1 cellular context compared by ENCODE assay signal in genomic region chr19:13691569-13691968, GRCh38.
TF ChIP-seq lines count a peak whose summit lies in the region.

No MANE protein-coding gene starts in this region.

TF ChIP-seq in K562, 482 proteins besides CTCF, POLR2A, EP300 and RAD21 (continued from another document):
- TF ChIP-seq, protein P1, sequence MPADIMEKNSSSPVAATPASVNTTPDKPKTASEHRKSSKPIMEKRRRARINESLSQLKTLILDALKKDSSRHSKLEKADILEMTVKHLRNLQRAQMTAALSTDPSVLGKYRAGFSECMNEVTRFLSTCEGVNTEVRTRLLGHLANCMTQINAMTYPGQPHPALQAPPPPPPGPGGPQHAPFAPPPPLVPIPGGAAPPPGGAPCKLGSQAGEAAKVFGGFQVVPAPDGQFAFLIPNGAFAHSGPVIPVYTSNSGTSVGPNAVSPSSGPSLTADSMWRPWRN (IDR thresholded peaks at IDR 0.05; ENCODE audit: low read depth) = no peak
- TF ChIP-seq TAL1 (IDR thresholded peaks at IDR 0.05) = peak; percentile 27; the same call in 1 of the 2 replicates
- TF ChIP-seq, protein P2, sequence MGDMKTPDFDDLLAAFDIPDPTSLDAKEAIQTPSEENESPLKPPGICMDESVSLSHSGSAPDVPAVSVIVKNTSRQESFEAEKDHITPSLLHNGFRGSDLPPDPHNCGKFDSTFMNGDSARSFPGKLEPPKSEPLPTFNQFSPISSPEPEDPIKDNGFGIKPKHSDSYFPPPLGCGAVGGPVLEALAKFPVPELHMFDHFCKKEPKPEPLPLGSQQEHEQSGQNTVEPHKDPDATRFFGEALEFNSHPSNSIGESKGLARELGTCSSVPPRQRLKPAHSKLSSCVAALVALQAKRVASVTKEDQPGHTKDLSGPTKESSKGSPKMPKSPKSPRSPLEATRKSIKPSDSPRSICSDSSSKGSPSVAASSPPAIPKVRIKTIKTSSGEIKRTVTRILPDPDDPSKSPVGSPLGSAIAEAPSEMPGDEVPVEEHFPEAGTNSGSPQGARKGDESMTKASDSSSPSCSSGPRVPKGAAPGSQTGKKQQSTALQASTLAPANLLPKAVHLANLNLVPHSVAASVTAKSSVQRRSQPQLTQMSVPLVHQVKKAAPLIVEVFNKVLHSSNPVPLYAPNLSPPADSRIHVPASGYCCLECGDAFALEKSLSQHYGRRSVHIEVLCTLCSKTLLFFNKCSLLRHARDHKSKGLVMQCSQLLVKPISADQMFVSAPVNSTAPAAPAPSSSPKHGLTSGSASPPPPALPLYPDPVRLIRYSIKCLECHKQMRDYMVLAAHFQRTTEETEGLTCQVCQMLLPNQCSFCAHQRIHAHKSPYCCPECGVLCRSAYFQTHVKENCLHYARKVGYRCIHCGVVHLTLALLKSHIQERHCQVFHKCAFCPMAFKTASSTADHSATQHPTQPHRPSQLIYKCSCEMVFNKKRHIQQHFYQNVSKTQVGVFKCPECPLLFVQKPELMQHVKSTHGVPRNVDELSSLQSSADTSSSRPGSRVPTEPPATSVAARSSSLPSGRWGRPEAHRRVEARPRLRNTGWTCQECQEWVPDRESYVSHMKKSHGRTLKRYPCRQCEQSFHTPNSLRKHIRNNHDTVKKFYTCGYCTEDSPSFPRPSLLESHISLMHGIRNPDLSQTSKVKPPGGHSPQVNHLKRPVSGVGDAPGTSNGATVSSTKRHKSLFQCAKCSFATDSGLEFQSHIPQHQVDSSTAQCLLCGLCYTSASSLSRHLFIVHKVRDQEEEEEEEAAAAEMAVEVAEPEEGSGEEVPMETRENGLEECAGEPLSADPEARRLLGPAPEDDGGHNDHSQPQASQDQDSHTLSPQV (IDR thresholded peaks at IDR 0.05) = no peak
- TF ChIP-seq ARID3B (CRISPR knock-in tag; IDR thresholded peaks at IDR 0.05; ENCODE audit: borderline replicate concordance) = no peak
- TF ChIP-seq E2F6 (IDR thresholded peaks at IDR 0.05; ENCODE audit: borderline replicate concordance in 1 of 2, extremely low read depth in 1 of 2, insufficient read depth in 1 of 2, insufficient read length in 1 of 2, low read depth in 1 of 2, low read length in 1 of 2, poor library complexity in 1 of 2, severe bottlenecking in 1 of 2) = no peak
TF ChIP-seq in K562: peak in this region for 2.
